ENCODE assay signal across 14 cellular contexts in the genomic region with DNA sequence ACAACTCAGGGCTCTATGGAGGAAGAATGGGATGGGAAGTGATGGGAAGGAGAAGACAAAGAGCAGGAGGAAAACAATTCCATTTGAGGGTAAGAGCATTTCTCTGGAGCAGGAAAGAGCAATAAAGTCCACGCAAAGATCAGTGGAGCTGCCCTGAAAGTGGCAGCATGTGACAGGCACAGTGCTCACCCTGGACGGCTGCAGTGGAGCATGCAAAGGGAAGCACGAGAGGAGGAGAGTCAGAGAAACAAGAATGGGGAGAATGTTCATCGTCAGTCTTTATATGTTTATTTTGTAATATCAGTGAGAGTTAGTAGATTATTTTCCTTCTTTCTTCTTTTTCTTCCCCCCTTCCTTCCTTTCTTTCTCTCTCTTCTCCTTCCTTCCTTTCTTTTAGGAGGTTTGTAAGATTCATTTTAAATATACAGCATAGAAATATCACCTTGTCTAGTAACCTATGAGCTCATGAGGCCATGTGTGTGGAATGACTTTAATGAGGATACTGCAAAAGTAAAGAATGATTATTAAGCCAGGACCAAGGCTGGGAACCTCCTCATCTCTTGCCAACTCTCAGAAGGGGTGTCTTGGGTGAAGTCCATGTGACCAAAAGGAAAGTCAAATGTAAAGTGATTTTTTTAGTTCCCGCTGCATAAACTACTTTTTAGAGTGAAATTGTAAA.
DNase-seq lines count a peak whose midpoint lies in the region; TF ChIP-seq lines count a peak whose summit lies in the region.
"Had no signal": no experiment of that assay in that cellular context is flagged by ENCODE, and none has a peak within 500 bp of the region (broad histone marks: within the 10 kb centered on the region; RNA-seq: fewer than 3 reads in every experiment).

No MANE protein-coding gene starts in this region.

- peak overlapping the region; percentile 72 for H3K27ac ChIP-seq in vagina
- H3K27ac ChIP-seq: colonic mucosa had no signal

- H3K36me3 ChIP-seq in vagina = no peaks in the 10 kb centered on the region
- H3K36me3 ChIP-seq: colonic mucosa had no signal

- H3K4me1 ChIP-seq in vagina = no peaks in the 10 kb centered on the region
- H3K4me1 ChIP-seq: colonic mucosa had no signal

- CTCF ChIA-PET in activated naive CD4-positive, alpha-beta T cell treated with anti-CD3 and anti-CD28 coated beads, Interleukin-2, amount 10 ng/mL, durations not matched to agents 7 days and 5 days (lab: Charles Lee) = no interaction called here

- TF ChIP-seq CTCF in HFFc6 (IDR thresholded peaks at IDR 0.05) (no peak), vagina (IDR thresholded peaks at IDR 0.05) (no peak)

- no peaks in the 10 kb centered on the region for H3K27me3 Mint-ChIP-seq in HFFc6 (ENCODE audit: insufficient read depth)
- H3K27me3 Mint-ChIP-seq in activated naive CD4-positive, alpha-beta T cell treated with anti-CD3 and anti-CD28 coated beads, Interleukin-2, amount 10 ng/mL, durations not matched to agents 7 days and 5 days = no peaks in the 10 kb centered on the region
- H3K27me3 Mint-ChIP-seq: activated CD4-positive, alpha-beta memory T cell treated with anti-CD3 and anti-CD28 coated beads, Interleukin-2, amount 10 ng/mL, durations not matched to agents 7 days and 5 days had no signal

- TF ChIP-seq POLR2A in vagina (IDR thresholded peaks at IDR 0.05) = no peak

- intact Hi-C loops in vagina (cut with DNase I) = no loop called here

- H3K4me3 ChIP-seq in vagina = no peak overlapping the region
- H3K4me3 ChIP-seq: colonic mucosa, GM12878 had no signal

- peak; percentile 37 for DNase-seq in HFFc6
- DNase-seq in astrocyte of the hippocampus (ENCODE audit: low read depth, low spot score) = peak; percentile 60
- DNase-seq in kidney tubule cell (ENCODE audit: low spot score) = peak; percentile 88
- DNase-seq in vagina (ENCODE audit: extremely low spot score in 2 of 2) = no peak
- no peak for DNase-seq in activated naive CD4-positive, alpha-beta T cell treated with anti-CD3 and anti-CD28 coated beads, Interleukin-2, amount 10 ng/mL, durations not matched to agents 7 days and 5 days
- no peak for DNase-seq in activated CD8-positive, alpha-beta memory T cell treated with anti-CD3 and anti-CD28 coated beads for 24 hours
- DNase-seq in GM19240 (ENCODE audit: insufficient read length, low spot score) = no peak
- DNase-seq: activated CD4-positive, alpha-beta memory T cell treated with anti-CD3 and anti-CD28 coated beads, Interleukin-2, amount 10 ng/mL, durations not matched to agents 7 days and 5 days; activated naive CD4-positive, alpha-beta T cell treated with anti-CD3 and anti-CD28 coated beads, Interleukin-2, amount 50 U/mL, for 16 hours; colonic mucosa; NCI-H2081 treated with DMSO at 0.1 percent for 48 hours; nucleus accumbens had no signal

- peaks cover 17% of the 10 kb centered on the region for H3K36me3 Mint-ChIP-seq in HFFc6 (ENCODE audit: low read depth)
- H3K36me3 Mint-ChIP-seq in activated naive CD4-positive, alpha-beta T cell treated with anti-CD3 and anti-CD28 coated beads, Interleukin-2, amount 10 ng/mL, durations not matched to agents 7 days and 5 days = no peaks in the 10 kb centered on the region

- no peaks in the 10 kb centered on the region for H3K27me3 ChIP-seq in vagina
- H3K27me3 ChIP-seq: colonic mucosa had no signal

- H3K9me3 ChIP-seq in vagina = no peaks in the 10 kb centered on the region
- H3K9me3 ChIP-seq: colonic mucosa had no signal

- peak overlapping the region; percentile 78 for H3K4me3 Mint-ChIP-seq in HFFc6
- H3K4me3 Mint-ChIP-seq in activated naive CD4-positive, alpha-beta T cell treated with anti-CD3 and anti-CD28 coated beads, Interleukin-2, amount 10 ng/mL, durations not matched to agents 7 days and 5 days = no peak overlapping the region
- H3K4me3 Mint-ChIP-seq: activated CD4-positive, alpha-beta memory T cell treated with anti-CD3 and anti-CD28 coated beads, Interleukin-2, amount 10 ng/mL, durations not matched to agents 7 days and 5 days; T-helper 2 cell treated with Interferon-gamma antibody and Interleukin-4, amounts not matched to agents 5 μg/mL and 100 μg/mL, for 36 hours had no signal

- peaks cover 16% of the 10 kb centered on the region for H3K9me3 Mint-ChIP-seq in HFFc6
- H3K9me3 Mint-ChIP-seq in activated naive CD4-positive, alpha-beta T cell treated with anti-CD3 and anti-CD28 coated beads, Interleukin-2, amount 10 ng/mL, durations not matched to agents 7 days and 5 days = peaks cover 13% of the 10 kb centered on the region

- H3K27ac Mint-ChIP-seq in HFFc6 = peak overlapping the region; percentile 90
- no peak overlapping the region for H3K27ac Mint-ChIP-seq in activated naive CD4-positive, alpha-beta T cell treated with anti-CD3 and anti-CD28 coated beads, Interleukin-2, amount 10 ng/mL, durations not matched to agents 7 days and 5 days
- H3K27ac Mint-ChIP-seq: activated CD4-positive, alpha-beta memory T cell treated with anti-CD3 and anti-CD28 coated beads, Interleukin-2, amount 10 ng/mL, durations not matched to agents 7 days and 5 days; T-helper 2 cell treated with Interferon-gamma antibody and Interleukin-4, amounts not matched to agents 5 μg/mL and 100 μg/mL, for 36 hours had no signal

- H3K4me1 Mint-ChIP-seq in HFFc6 (ENCODE audit: low read depth) = peaks cover 50% of the 10 kb centered on the region
- no peaks in the 10 kb centered on the region for H3K4me1 Mint-ChIP-seq in activated naive CD4-positive, alpha-beta T cell treated with anti-CD3 and anti-CD28 coated beads, Interleukin-2, amount 10 ng/mL, durations not matched to agents 7 days and 5 days
- H3K4me1 Mint-ChIP-seq: activated CD4-positive, alpha-beta memory T cell treated with anti-CD3 and anti-CD28 coated beads, Interleukin-2, amount 10 ng/mL, durations not matched to agents 7 days and 5 days had no signal

Comparison
In these comparisons a context has a peak if more than half of its experiments do, and no peak if none do; other contexts are left out.
1. DNase-seq: peak in HFFc6 (single experiment), astrocyte of the hippocampus (single experiment) and kidney tubule cell (single experiment); none in vagina (0 of 2), activated naive CD4-positive, alpha-beta T cell treated with anti-CD3 and anti-CD28 coated beads, Interleukin-2, amount 10 ng/mL, durations not matched to agents 7 days and 5 days (single experiment), activated CD8-positive, alpha-beta memory T cell treated with anti-CD3 and anti-CD28 coated beads for 24 hours (single experiment) and GM19240 (single experiment).